ENCODE assay signal across 10 cellular contexts in genomic region chr16:10531582-10531981, GRCh38.
"Had no signal": no experiment of that assay in that cellular context is flagged by ENCODE, and none has a peak within 500 bp of the region (broad histone marks: within the 10 kb centered on the region; RNA-seq: fewer than 3 reads in every experiment).

No MANE protein-coding gene starts in this region.

- H3K27ac ChIP-seq: GM23248, HL-60, KMS-11 had no signal

- ATAC-seq: HCT116 had no signal

- H3K9ac ChIP-seq: GM23248, KMS-11 had no signal

- H3K4me1 ChIP-seq: HAP-1 had no signal

- H2AFZ ChIP-seq: GM23248 had no signal

- H3K4me3 ChIP-seq: GM23248, HAP-1 had no signal

- DNase-seq: GM23248, GOT3, H7, IMR-90, Karpas-422, KBM-7 had no signal

- H3K9me3 ChIP-seq: HAP-1 had no signal

- H3K4me2 ChIP-seq: KMS-11 had no signal
